26 cellular contexts compared by ENCODE assay signal in the genomic region with DNA sequence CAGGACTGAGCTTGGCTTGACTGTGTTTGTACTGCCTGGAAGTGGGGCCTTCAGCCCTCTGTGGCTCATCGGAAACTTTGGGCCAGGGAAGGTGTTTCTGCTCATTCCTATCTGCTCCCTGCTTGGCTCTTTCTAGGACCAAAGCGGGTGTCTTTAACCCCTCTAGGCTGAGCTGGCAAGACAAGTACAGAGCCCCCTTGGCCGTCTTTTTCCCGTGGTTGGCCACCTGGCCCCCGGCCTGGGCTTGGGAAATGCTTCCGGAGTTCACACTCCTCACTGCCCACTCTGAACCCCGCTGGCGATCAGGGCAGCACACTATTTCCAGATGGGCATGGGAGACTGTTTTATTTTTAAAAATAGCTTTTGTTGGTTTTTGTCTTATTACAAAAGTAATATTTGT.
"Had no signal": no experiment of that assay in that cellular context is flagged by ENCODE, and none has a peak within 500 bp of the region (broad histone marks: within the 10 kb centered on the region; RNA-seq: fewer than 3 reads in every experiment).

No MANE protein-coding gene starts in this region.

- H3K4me3 Mint-ChIP-seq: activated naive CD4-positive, alpha-beta T cell treated with anti-CD3 and anti-CD28 coated beads for 36 hours; activated naive CD8-positive, alpha-beta T cell treated with anti-CD3 and anti-CD28 coated beads, Interleukin-2, amount 10 ng/mL, durations not matched to agents 7 days and 5 days; activated T-cell treated with anti-CD3 and anti-CD28 coated beads, Interleukin-2, amount 50 U/mL, for 4 hours; dendritic cell treated with granulocyte-macrophage colony-stimulating factor and Interleukin-4, amounts not matched to agents 40 ng/mL and 50 ng/mL, for 4 days; immature natural killer cell; memory B cell; stimulated activated naive B cell treated with anti-CD40 and anti-IgM and Interleukin-4, amounts not matched to agents 10 μg/mL and 1 μg/mL and 100 μg/mL, for 72 hours; WTC11 had no signal

- H3K9me3 ChIP-seq: body of pancreas, sigmoid colon, transverse colon, vagina had no signal

- DNase-seq: activated CD4-positive, alpha-beta T cell treated with anti-CD3 and anti-CD28 coated beads, Interleukin-2, amount 50 U/mL, for 4 hours; activated CD8-positive, alpha-beta memory T cell treated with anti-CD3 and anti-CD28 coated beads, Interleukin-2, amount 50 U/mL, for 48 hours; activated naive CD4-positive, alpha-beta T cell treated with anti-CD3 and anti-CD28 coated beads for 36 hours; activated naive CD8-positive, alpha-beta T cell treated with anti-CD3 and anti-CD28 coated beads, Interleukin-2, amount 10 ng/mL, durations not matched to agents 7 days and 5 days; activated T-cell treated with anti-CD3 and anti-CD28 coated beads, Interleukin-2, amount 50 U/mL, for 4 hours; amygdala; body of pancreas; effector CD4-positive, alpha-beta T cell; foreskin melanocyte; immature natural killer cell; kidney glomerular epithelial cell; occipital lobe; sigmoid colon; stimulated activated CD4-positive, alpha-beta T cell treated with anti-CD3 and anti-CD28 coated beads, Interleukin-2, amount 100 ng/mL, for 48 hours; stimulated activated CD8-positive, alpha-beta memory T cell treated with anti-CD3 and anti-CD28 coated beads, Interleukin-4, amount 100 ng/mL, for 48 hours; stimulated activated naive B cell treated with anti-CD40 and anti-IgM and Interleukin-4, amounts not matched to agents 10 μg/mL and 1 μg/mL and 100 μg/mL, for 72 hours; T-helper 9 cell; transverse colon had no signal

- H3K4me1 Mint-ChIP-seq: activated naive CD8-positive, alpha-beta T cell treated with anti-CD3 and anti-CD28 coated beads, Interleukin-2, amount 10 ng/mL, durations not matched to agents 7 days and 5 days; immature natural killer cell; memory B cell; stimulated activated naive B cell treated with anti-CD40 and anti-IgM and Interleukin-4, amounts not matched to agents 10 μg/mL and 1 μg/mL and 100 μg/mL, for 72 hours had no signal

- H3K4me3 ChIP-seq: body of pancreas, cardiac muscle cell, hepatocyte, sigmoid colon, smooth muscle cell, transverse colon, vagina had no signal

- H3K27ac ChIP-seq: body of pancreas, cardiac muscle cell, hepatocyte, sigmoid colon, transverse colon, vagina had no signal

- ATAC-seq: activated T-cell treated with anti-CD3 and anti-CD28 coated beads, Interleukin-2, amount 50 U/mL, for 4 hours; body of pancreas; stimulated activated naive B cell treated with anti-CD40 and anti-IgM and Interleukin-4, amounts not matched to agents 10 μg/mL and 1 μg/mL and 100 μg/mL, for 72 hours; WTC11 had no signal

- H3K27ac Mint-ChIP-seq: activated naive CD4-positive, alpha-beta T cell treated with anti-CD3 and anti-CD28 coated beads for 36 hours; activated naive CD8-positive, alpha-beta T cell treated with anti-CD3 and anti-CD28 coated beads, Interleukin-2, amount 10 ng/mL, durations not matched to agents 7 days and 5 days; activated T-helper 2 cell treated with anti-CD3 and anti-CD28 coated beads, Interferon-gamma antibody, Interleukin-2, Interleukin-4, amounts not matched to agents 10 μg/mL and 5 μg/mL and 100 μg/mL, durations not matched to agents 14 hours and 24 hours and 36 hours; dendritic cell treated with granulocyte-macrophage colony-stimulating factor and Interleukin-4, amounts not matched to agents 40 ng/mL and 50 ng/mL, for 4 days; immature natural killer cell; memory B cell; stimulated activated naive B cell treated with anti-CD40 and anti-IgM and Interleukin-4, amounts not matched to agents 10 μg/mL and 1 μg/mL and 100 μg/mL, for 72 hours had no signal

- H3K36me3 ChIP-seq: cardiac muscle cell, sigmoid colon, transverse colon, vagina had no signal

- H3K9me3 Mint-ChIP-seq: activated naive CD4-positive, alpha-beta T cell treated with anti-CD3 and anti-CD28 coated beads for 36 hours; activated naive CD8-positive, alpha-beta T cell treated with anti-CD3 and anti-CD28 coated beads, Interleukin-2, amount 10 ng/mL, durations not matched to agents 7 days and 5 days; activated T-cell treated with anti-CD3 and anti-CD28 coated beads, Interleukin-2, amount 50 U/mL, for 4 hours; activated T-helper 2 cell treated with anti-CD3 and anti-CD28 coated beads, Interferon-gamma antibody, Interleukin-2, Interleukin-4, amounts not matched to agents 10 μg/mL and 5 μg/mL and 100 μg/mL, durations not matched to agents 14 hours and 24 hours and 36 hours; dendritic cell treated with granulocyte-macrophage colony-stimulating factor and Interleukin-4, amounts not matched to agents 40 ng/mL and 50 ng/mL, for 4 days; memory B cell; stimulated activated naive B cell treated with anti-CD40 and anti-IgM and Interleukin-4, amounts not matched to agents 10 μg/mL and 1 μg/mL and 100 μg/mL, for 72 hours had no signal

- H3K36me3 Mint-ChIP-seq: activated naive CD8-positive, alpha-beta T cell treated with anti-CD3 and anti-CD28 coated beads, Interleukin-2, amount 10 ng/mL, durations not matched to agents 7 days and 5 days; immature natural killer cell; memory B cell; stimulated activated naive B cell treated with anti-CD40 and anti-IgM and Interleukin-4, amounts not matched to agents 10 μg/mL and 1 μg/mL and 100 μg/mL, for 72 hours; WTC11 had no signal

- H3K4me1 ChIP-seq: body of pancreas, vagina had no signal

- H3K27me3 ChIP-seq: body of pancreas, cardiac muscle cell, hepatocyte, sigmoid colon, transverse colon, vagina had no signal
